8 cellular contexts compared by ENCODE assay signal in genomic region chr12:11500222-11500860, GRCh38.
A peak's percentile ranks its signal among the peaks of the same experiment; 100 is the strongest.
DNase-seq lines count a peak whose midpoint lies in the region; TF ChIP-seq lines count a peak whose summit lies in the region.

No MANE protein-coding gene starts in this region.

- H3F3A ChIP-seq in MM.1S (ENCODE audit: insufficient read depth, low read length) = no peaks in the 10 kb centered on the region

- no peak overlapping the region for H3K4me2 ChIP-seq in MM.1S (ENCODE audit: low read depth, low read length)

- H3K9ac ChIP-seq in MM.1S (ENCODE audit: low read length) = no peak overlapping the region

- peak; percentile 61 for DNase-seq in GM06990 (ENCODE audit: extremely low read depth, insufficient read length)
- peak; percentile 11 for DNase-seq in MM.1S
- peak; percentile 54 for DNase-seq in activated CD4-positive, alpha-beta T cell treated with anti-CD3 and anti-CD28 coated beads for 1 hour
- peak; percentile 65 to 77 for DNase-seq in cardiac fibroblast (ENCODE audit: low read depth in 2 of 2)
- DNase-seq in inferior parietal cortex (ENCODE audit: extremely low spot score) = peak; percentile 65
- DNase-seq in stimulated activated CD4-positive, alpha-beta T cell treated with anti-CD3 and anti-CD28 coated beads, Interleukin-15, amount 100 ng/mL, for 1 hour (ENCODE audit: low read depth in 1 of 2, low spot score in 1 of 2) = peak; percentile 46 to 59
- no peak for DNase-seq in NCI-H446 (lab: John Stamatoyannopoulos, UW)
- no peak for DNase-seq in HT-29 (ENCODE audit: low spot score)

- H4K20me1 ChIP-seq in MM.1S (ENCODE audit: insufficient read depth, low read length) = no peaks in the 10 kb centered on the region

- no peaks in the 10 kb centered on the region; the same call in 1 of the 2 replicates for H3K27me3 ChIP-seq in GM06990 (replicated peaks; ENCODE audit: control insufficient read depth, insufficient read depth, low read length)
- no peaks in the 10 kb centered on the region for H3K27me3 ChIP-seq in MM.1S (replicated peaks; ENCODE audit: insufficient read depth, low read length)

- no peaks in the 10 kb centered on the region for H3K9me2 ChIP-seq in MM.1S (replicated peaks; ENCODE audit: insufficient read depth, low read length)

- H3K9me3 ChIP-seq in MM.1S (replicated peaks; ENCODE audit: insufficient read depth, low read length) = no peaks in the 10 kb centered on the region

- no peak overlapping the region for H2AFZ ChIP-seq in MM.1S (ENCODE audit: low read length)

- H3K4me3 ChIP-seq in GM06990 (replicated peaks; ENCODE audit: low read depth, low read length) (no peak overlapping the region), MM.1S (ENCODE audit: low read length) (no peak overlapping the region), cardiac fibroblast (replicated peaks in 1 of 2; ENCODE audit: low read depth in 2 of 2, low read length in 2 of 2) (no peak overlapping the region)

- H3K79me2 ChIP-seq in MM.1S (ENCODE audit: low read length) = no peaks in the 10 kb centered on the region

- H3K36me3 ChIP-seq in GM06990 (ENCODE audit: control insufficient read depth, insufficient read depth, low read length) (no peaks in the 10 kb centered on the region), MM.1S (replicated peaks; ENCODE audit: insufficient read depth, low read length) (no peaks in the 10 kb centered on the region)

- TF ChIP-seq CTCF in GM06990 (IDR thresholded peaks at IDR 0.05; ENCODE audit: insufficient read depth, low read length, poor library complexity, severe bottlenecking) = no peak
- TF ChIP-seq CTCF in MM.1S (IDR thresholded peaks at IDR 0.05; ENCODE audit: low read length) = no peak
- TF ChIP-seq CTCF in cardiac fibroblast (IDR thresholded peaks at IDR 0.05; ENCODE audit: low read depth, low read length) = no peak

- no peak overlapping the region for H3K27ac ChIP-seq in MM.1S (ENCODE audit: low read length)

- no peaks in the 10 kb centered on the region for H3K4me1 ChIP-seq in MM.1S (ENCODE audit: low read length)

Comparison
In these comparisons a context has a peak if more than half of its experiments do, and no peak if none do; other contexts are left out.
1. DNase-seq: peak in GM06990 (single experiment), MM.1S (single experiment), activated CD4-positive, alpha-beta T cell treated with anti-CD3 and anti-CD28 coated beads for 1 hour (single experiment), cardiac fibroblast (2 of 2), inferior parietal cortex (single experiment) and stimulated activated CD4-positive, alpha-beta T cell treated with anti-CD3 and anti-CD28 coated beads, Interleukin-15, amount 100 ng/mL, for 1 hour (2 of 2); none in NCI-H446 (0 of 2) and HT-29 (single experiment).